Comparison of ENCODE assay signal across 8 cellular contexts in the genomic region with DNA sequence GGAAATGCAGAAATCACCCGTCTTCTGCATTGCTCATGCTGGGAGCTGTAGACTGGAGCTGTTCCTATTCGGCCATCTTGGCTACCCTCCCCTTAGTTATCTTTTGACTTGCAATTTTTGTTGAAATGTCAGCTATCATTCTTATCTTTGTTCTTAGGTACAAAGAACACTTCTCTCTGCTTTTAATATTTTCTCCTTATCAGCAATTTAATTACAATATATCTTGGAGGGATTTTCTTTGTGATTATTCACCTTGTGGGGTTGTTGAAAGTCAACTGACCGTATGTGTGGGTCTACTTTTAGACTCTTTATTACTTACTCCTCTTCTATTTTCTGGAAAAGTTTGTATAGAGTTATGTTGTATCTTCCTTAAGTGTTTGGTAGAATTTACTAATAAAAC. TPM values are rescaled to one million over a fixed set of nuclear protein-coding genes. Genes with fewer than 3 reads are reported as not detected.
"Had no signal": no experiment of that assay in that cellular context is flagged by ENCODE, and none has a peak within 500 bp of the region (broad histone marks: within the 10 kb centered on the region; RNA-seq: fewer than 3 reads in every experiment).

No MANE protein-coding gene starts in this region.

- H3K9me3 Mint-ChIP-seq: IgD-negative memory B cell had no signal

- FAIRE-seq: H1, H54, HTR-8/SVneo had no signal

- H3K27ac Mint-ChIP-seq: GM23338, H9 had no signal

- H3K36me3 Mint-ChIP-seq: IgD-negative memory B cell had no signal

- ATAC-seq: GM23338 had no signal

- H3K4me3 Mint-ChIP-seq: GM23338, H9, IgD-negative memory B cell had no signal

- H3K4me1 Mint-ChIP-seq: GM23338, H9, IgD-negative memory B cell had no signal

- DNase-seq: H9, HCEC 1CT, KG1 had no signal

- H3K4me3 ChIP-seq: GM23338 had no signal

- H3K4me2 ChIP-seq: GM23338 had no signal

RNA-seq across cellular contexts. Expression of a gene that starts 43.1 kb away (rescaled TPM):
- polyA plus RNA-seq: IgD-negative memory B cell had no signal

RNA-seq across cellular contexts. Expression of a gene that starts 49.5 kb away (rescaled TPM):
- total RNA-seq: GM23338, H1, H9 had no signal
- polyA plus RNA-seq: GM23338, H1, IgD-negative memory B cell had no signal
